Comparison of ENCODE assay signal across 15 cellular contexts in genomic region chr1:235017719-235018118, GRCh38.
DNase-seq lines count a peak whose midpoint lies in the region; ATAC-seq and TF ChIP-seq lines count a peak whose summit lies in the region.
"Had no signal": no experiment of that assay in that cellular context is flagged by ENCODE, and none has a peak within 500 bp of the region (broad histone marks: within the 10 kb centered on the region; RNA-seq: fewer than 3 reads in every experiment).

No MANE protein-coding gene starts in this region.

- WGBS in heart left ventricle, 4 donors, result 79 to 85% (median 82%) methylated on average over 2 of the region's 2 CpGs

- H3K27me3 Mint-ChIP-seq in activated B cell treated with CpG ODN at 0.5 μM for 24 hours, result no peaks in the 10 kb centered on the region
- H3K27me3 Mint-ChIP-seq in stimulated activated memory B cell treated with anti-CD40 and anti-IgM and Interleukin-4, amounts not matched to agents 10 μg/mL and 1 μg/mL and 100 μg/mL, for 72 hours, result no peaks in the 10 kb centered on the region
- H3K27me3 Mint-ChIP-seq: activated naive CD4-positive, alpha-beta T cell treated with anti-CD3 and anti-CD28 coated beads, Interleukin-2, amount 50 U/mL, for 24 hours; B cell had no signal

- H3K27me3 ChIP-seq in foreskin keratinocyte (no peaks in the 10 kb centered on the region), heart left ventricle (no peaks in the 10 kb centered on the region)

- ATAC-seq in left cardiac atrium (no peak), activated B cell treated with CpG ODN at 0.5 μM for 24 hours (ENCODE audit: low read depth) (no peak), foreskin keratinocyte (peak; percentile 13), HG02763 (IDR thresholded peaks at IDR 0.05; ENCODE audit: unreplicated experiment) (no peak), heart left ventricle (no peak), HG03354 (IDR thresholded peaks at IDR 0.05; ENCODE audit: poor library complexity, severe bottlenecking, unreplicated experiment) (no peak)
- no peak for ATAC-seq in stimulated activated memory B cell treated with anti-CD40 and anti-IgM and Interleukin-4, amounts not matched to agents 10 μg/mL and 1 μg/mL and 100 μg/mL, for 72 hours

- H3K36me3 ChIP-seq in heart left ventricle, result no peaks in the 10 kb centered on the region

- H3K36me3 Mint-ChIP-seq in activated B cell treated with CpG ODN at 0.5 μM for 24 hours (ENCODE audit: low read depth), result no peaks in the 10 kb centered on the region
- no peaks in the 10 kb centered on the region for H3K36me3 Mint-ChIP-seq in stimulated activated memory B cell treated with anti-CD40 and anti-IgM and Interleukin-4, amounts not matched to agents 10 μg/mL and 1 μg/mL and 100 μg/mL, for 72 hours

- H3K9me3 Mint-ChIP-seq in activated B cell treated with CpG ODN at 0.5 μM for 24 hours, result no peaks in the 10 kb centered on the region
- H3K9me3 Mint-ChIP-seq in stimulated activated memory B cell treated with anti-CD40 and anti-IgM and Interleukin-4, amounts not matched to agents 10 μg/mL and 1 μg/mL and 100 μg/mL, for 72 hours, result no peaks in the 10 kb centered on the region

- no peak for TF ChIP-seq POLR2A in heart left ventricle (IDR thresholded peaks at IDR 0.05)

- CTCF ChIA-PET in activated B cell treated with CpG ODN at 0.5 μM for 24 hours (lab: Charles Lee), result interaction anchor here (0.5 to 2.7 kb wide), 3 partner anchors 39 to 406 kb away, joined by 3 to 8 read pairs (median 4); no protein-coding TSS in a partner anchor

- H3K4me1 Mint-ChIP-seq in activated B cell treated with CpG ODN at 0.5 μM for 24 hours, result peaks cover 74% of the 10 kb centered on the region
- peaks cover 80% of the 10 kb centered on the region for H3K4me1 Mint-ChIP-seq in stimulated activated memory B cell treated with anti-CD40 and anti-IgM and Interleukin-4, amounts not matched to agents 10 μg/mL and 1 μg/mL and 100 μg/mL, for 72 hours

- TF ChIP-seq CTCF in activated B cell treated with CpG ODN at 0.5 μM for 24 hours (IDR thresholded peaks at IDR 0.05) (no peak), foreskin keratinocyte (conservative IDR thresholded peaks at IDR 0.05) (no peak), heart left ventricle (IDR thresholded peaks at IDR 0.05) (no peak)

- peak overlapping the region; percentile 51 for H3K27ac Mint-ChIP-seq in activated B cell treated with CpG ODN at 0.5 μM for 24 hours
- H3K27ac Mint-ChIP-seq in stimulated activated memory B cell treated with anti-CD40 and anti-IgM and Interleukin-4, amounts not matched to agents 10 μg/mL and 1 μg/mL and 100 μg/mL, for 72 hours, result peak overlapping the region; percentile 99
- H3K27ac Mint-ChIP-seq: B cell had no signal

- DNase-seq in cardiac septum (ENCODE audit: low spot score) (peak; percentile 29), left cardiac atrium (no peak), activated B cell treated with CpG ODN at 0.5 μM for 24 hours (no peak), foreskin keratinocyte (peak in 1 of 2 donors; percentile 51), heart left ventricle (no peak)
- DNase-seq: activated CD4-positive, alpha-beta T cell treated with anti-CD3 and anti-CD28 coated beads, Interleukin-2, amount 50 U/mL, for 1 hour; DMS79 treated with DMSO at 0.1 percent for 48 hours; erythroblast; MV-4-11; stimulated activated naive CD4-positive, alpha-beta T cell had no signal

- no peak overlapping the region for H3K4me3 ChIP-seq in heart left ventricle

- no peak overlapping the region for H3K4me3 Mint-ChIP-seq in activated B cell treated with CpG ODN at 0.5 μM for 24 hours
- no peak overlapping the region for H3K4me3 Mint-ChIP-seq in stimulated activated memory B cell treated with anti-CD40 and anti-IgM and Interleukin-4, amounts not matched to agents 10 μg/mL and 1 μg/mL and 100 μg/mL, for 72 hours
- H3K4me3 Mint-ChIP-seq: activated naive CD4-positive, alpha-beta T cell treated with anti-CD3 and anti-CD28 coated beads, Interleukin-2, amount 50 U/mL, for 24 hours; B cell had no signal

- peaks cover 0 to 6% (median 0%) of the 10 kb centered on the region in 12 donors for H3K9me3 ChIP-seq in heart left ventricle

- intact Hi-C loops in cardiac septum (cut with DNase I) (no loop called here), left cardiac atrium (cut with DNase I) (no loop called here), activated B cell treated with CpG ODN at 0.5 μM for 24 hours (cut with micrococcal nuclease) (loop anchor here (2.0 kb wide), 1 partner anchor 17 kb away; no protein-coding TSS in a partner anchor), heart left ventricle (cut with DNase I) (no loop called here)

- H3K4me1 ChIP-seq in foreskin keratinocyte (peaks cover 23% of the 10 kb centered on the region), heart left ventricle (peaks cover 0 to 41% (median 2%) of the 10 kb centered on the region in 12 donors)

- peak overlapping the region; percentile 82 for H3K27ac ChIP-seq in foreskin keratinocyte
- H3K27ac ChIP-seq in heart left ventricle, result no peak overlapping the region

- POLR2A ChIA-PET in activated B cell treated with CpG ODN at 0.5 μM for 24 hours (lab: Charles Lee), result interaction anchor here (1.0 to 5.2 kb wide), 3 partner anchors 30 to 58 kb away, joined by 3 to 115 read pairs (median 22); no protein-coding TSS in a partner anchor
